Comparison of ENCODE assay signal across 8 cellular contexts in genomic region chr17:67366193-67367157, GRCh38. TPM values are rescaled to one million over a fixed set of nuclear protein-coding genes. Genes with fewer than 3 reads are reported as not detected.
A peak's percentile ranks its signal among the peaks of the same experiment; 100 is the strongest.
DNase-seq lines count a peak whose midpoint lies in the region; ATAC-seq and FAIRE-seq lines count a peak whose summit lies in the region.

PSMD12 (minus strand) TSS chr17:67366577; CDS start chr17:67366519, 58 bp downstream.

- DNase-seq in NCI-H1694 (lab: John Stamatoyannopoulos, UW) (peak; percentile 72), T-helper 17 cell (peak; percentile 89 to 93 (median 90)), amygdala (lab: John Stamatoyannopoulos, UW) (peak; percentile 60 to 95 (median 90)), left ventricle myocardium superior (peak; percentile 97), pulmonary artery endothelial cell (ENCODE audit: low read depth, low spot score) (peak; percentile 60), urothelium cell line (ENCODE audit: low spot score) (peak; percentile 97)

- peaks cover 4% of the 10 kb centered on the region for H3K36me3 Mint-ChIP-seq in T-helper 17 cell (ENCODE audit: low read depth)

- peak within 1 kb of the TSS; percentile 98 for H3K27ac Mint-ChIP-seq in T-helper 17 cell

- H3K9me3 ChIP-seq in T-helper 17 cell (ENCODE audit: control insufficient read depth, low read length, poor library complexity, severe bottlenecking), result no peaks in the 10 kb centered on the region

- H3K27me3 Mint-ChIP-seq in T-helper 17 cell, result no peaks in the 10 kb centered on the region

- peaks cover 35% of the 10 kb centered on the region for H3K4me1 Mint-ChIP-seq in T-helper 17 cell

- intact Hi-C loops in left ventricle myocardium superior (cut with micrococcal nuclease), result no loop called here

- H3K4me3 Mint-ChIP-seq in T-helper 17 cell, result peak within 1 kb of the TSS; percentile 100

- ATAC-seq in GM18498 (IDR thresholded peaks at IDR 0.05; ENCODE audit: unreplicated experiment), result peak; percentile 87
- ATAC-seq in HG02870 (IDR thresholded peaks at IDR 0.05; ENCODE audit: unreplicated experiment), result peak; percentile 66
- peak; percentile 95 for ATAC-seq in T-helper 17 cell
- peak; percentile 98 for ATAC-seq in left ventricle myocardium superior

- peak; percentile 82 for FAIRE-seq in urothelium cell line (lab: Jason Lieb, UNC)

RNA-seq across cellular contexts. Expression of gene PSMD12, which starts in this region (rescaled TPM):
- total RNA-seq in T-helper 17 cell (10 to 100 TPM; 43.4 to 53.8 TPM), left ventricle myocardium superior (47.0 TPM), pulmonary artery endothelial cell (36.9 and 44.6 TPM in 2 replicates)

Comparison
In these comparisons a context has a peak if more than half of its experiments do, and no peak if none do; other contexts are left out.
1. Peak in every context shown above with its lines: DNase-seq and ATAC-seq.